ENCODE assay signal across 20 cellular contexts in genomic region chr18:5519448-5520362, GRCh38. TPM values are rescaled to one million over a fixed set of nuclear protein-coding genes. Genes with fewer than 3 reads are reported as not detected.
DNase-seq lines count a peak whose midpoint lies in the region; ATAC-seq and TF ChIP-seq lines count a peak whose summit lies in the region.
"Had no signal": no experiment of that assay in that cellular context is flagged by ENCODE, and none has a peak within 500 bp of the region (broad histone marks: within the 10 kb centered on the region; RNA-seq: fewer than 3 reads in every experiment).

No MANE protein-coding gene starts in this region.

- peaks cover 7% of the 10 kb centered on the region for H3K4me1 Mint-ChIP-seq in activated naive CD4-positive, alpha-beta T cell treated with anti-CD3 and anti-CD28 coated beads for 36 hours (ENCODE audit: low read depth)

- no peaks in the 10 kb centered on the region for H3K9me3 Mint-ChIP-seq in activated naive CD4-positive, alpha-beta T cell treated with anti-CD3 and anti-CD28 coated beads for 36 hours
- H3K9me3 Mint-ChIP-seq: activated T-cell treated with anti-CD3 and anti-CD28 coated beads, Interleukin-2, amount 50 U/mL, for 4 hours had no signal

- no peak for TF ChIP-seq CTCF in heart right ventricle (IDR thresholded peaks at IDR 0.05)
- TF ChIP-seq CTCF in SK-N-SH (IDR thresholded peaks at IDR 0.05) = no peak

- no peaks in the 10 kb centered on the region for H3K9me2 ChIP-seq in SK-N-SH

- H3K79me2 ChIP-seq in SK-N-SH (ENCODE audit: insufficient read depth) = no peaks in the 10 kb centered on the region

- no peak overlapping the region for H3K9ac ChIP-seq in skeletal muscle tissue (ENCODE audit: low read depth in 1 of 3, low read length in 3 of 3)
- no peak overlapping the region for H3K9ac ChIP-seq in SK-N-SH
- H3K9ac ChIP-seq: BLaER1 had no signal

- H3K36me3 ChIP-seq in heart right ventricle (no peaks in the 10 kb centered on the region), skeletal muscle tissue (ENCODE audit: control insufficient read depth in 3 of 3, insufficient read depth in 3 of 3, low read length in 3 of 3) (no peaks in the 10 kb centered on the region), SK-N-SH (replicated peaks in 1 of 2; ENCODE audit: control insufficient read depth in 1 of 2, insufficient read depth in 2 of 2, low read length in 1 of 2) (no peaks in the 10 kb centered on the region)
- H3K36me3 ChIP-seq: BLaER1, esophagus squamous epithelium, prostate gland had no signal

- no peak overlapping the region for H3K4me2 ChIP-seq in SK-N-SH
- H3K4me2 ChIP-seq: BLaER1 had no signal

- no peak overlapping the region for H3K27ac Mint-ChIP-seq in activated naive CD4-positive, alpha-beta T cell treated with anti-CD3 and anti-CD28 coated beads for 36 hours

- H3K4me1 ChIP-seq in heart right ventricle = peaks cover 0 to 54% (median 7%) of the 10 kb centered on the region in 9 donors
- peaks cover 0 to 12% (median 12%) of the 10 kb centered on the region in 3 donors for H3K4me1 ChIP-seq in skeletal muscle tissue (ENCODE audit: control insufficient read depth in 3 of 3, insufficient read depth in 3 of 3, low read length in 3 of 3)
- no peaks in the 10 kb centered on the region; a peak in 1 of 4 replicates for H3K4me1 ChIP-seq in SK-N-SH (ENCODE audit: control insufficient read depth in 1 of 2, insufficient read depth in 2 of 2, low read depth in 1 of 2, low read length in 1 of 2)
- H3K4me1 ChIP-seq: prostate gland had no signal

- H4K20me1 ChIP-seq in SK-N-SH (ENCODE audit: insufficient read depth) = no peaks in the 10 kb centered on the region
- H4K20me1 ChIP-seq: BLaER1 had no signal

- POLR2A ChIA-PET in SK-N-SH (lab: Yijun Ruan, JAX) = no interaction called here

- DNase-seq in MV-4-11 (lab: John Stamatoyannopoulos, UW) = peak; percentile 7
- DNase-seq in heart right ventricle = no peak
- no peak for DNase-seq in stimulated activated naive CD4-positive, alpha-beta T cell (lab: John Stamatoyannopoulos, UW)
- no peak for DNase-seq in dedifferentiated amniotic fluid mesenchymal stem cell (ENCODE audit: extremely low spot score)
- no peak for DNase-seq in SK-N-SH
- DNase-seq in activated naive CD4-positive, alpha-beta T cell treated with anti-CD3 and anti-CD28 coated beads for 36 hours = no peak
- DNase-seq: activated CD4-positive, alpha-beta T cell treated with anti-CD3 and anti-CD28 coated beads, Interleukin-2, amount 50 U/mL, for 4 hours; activated T-cell treated with anti-CD3 and anti-CD28 coated beads, Interleukin-2, amount 50 U/mL, for 4 hours; cortex of kidney; DMS53; esophagus squamous epithelium; MM.1S; NCI-H2081; PC-3; substantia nigra had no signal

- H3K9me3 ChIP-seq in heart right ventricle (no peaks in the 10 kb centered on the region), skeletal muscle tissue (ENCODE audit: control insufficient read depth in 3 of 3, low read length in 3 of 3) (no peaks in the 10 kb centered on the region), SK-N-SH (no peaks in the 10 kb centered on the region)
- H3K9me3 ChIP-seq: BLaER1, esophagus squamous epithelium, prostate gland had no signal

- ATAC-seq in heart right ventricle = peak in 7 of 8 donors; percentile 36 to 73 (median 57)
- ATAC-seq: activated T-cell treated with anti-CD3 and anti-CD28 coated beads, Interleukin-2, amount 50 U/mL, for 4 hours; left lobe of liver; PC-3 had no signal

- CTCF ChIA-PET in SK-N-SH (lab: Yijun Ruan, JAX) = interaction anchor here (0.6 kb wide), 1 partner anchor 65 kb away, joined by 3 read pairs; no protein-coding TSS in a partner anchor
- CTCF ChIA-PET in activated naive CD4-positive, alpha-beta T cell treated with anti-CD3 and anti-CD28 coated beads for 36 hours (lab: Charles Lee) = no interaction called here

- H3F3A ChIP-seq in SK-N-SH (replicated peaks; ENCODE audit: insufficient read depth) = no peaks in the 10 kb centered on the region

- TF ChIP-seq RAD21 in SK-N-SH (IDR thresholded peaks at IDR 0.05; ENCODE audit: low read length) = no peak

- peak overlapping the region in 6 of 10 donors; percentile 10 to 28 (median 21) for H3K4me3 ChIP-seq in heart right ventricle
- H3K4me3 ChIP-seq in skeletal muscle tissue (ENCODE audit: low read length in 3 of 3) = peak overlapping the region in 1 of 3 donors; percentile 34
- H3K4me3 ChIP-seq in SK-N-SH (ENCODE audit: low read depth in 2 of 2, low read length in 1 of 2) = no peak overlapping the region
- H3K4me3 ChIP-seq: BLaER1, prostate gland had no signal

- intact Hi-C loops in heart right ventricle (cut with DNase I) = no loop called here
- intact Hi-C loops in activated naive CD4-positive, alpha-beta T cell treated with anti-CD3 and anti-CD28 coated beads for 36 hours (cut with micrococcal nuclease) = no loop called here

- no peak overlapping the region for H2AFZ ChIP-seq in SK-N-SH (ENCODE audit: low read depth)

- WGBS in heart right ventricle, 2 donors = 53 to 60% methylated on average over 10 of the region's 10 CpGs
- 35% methylated on average over 10 of the region's 10 CpGs for WGBS in SK-N-SH (ENCODE audit: low lambda C conversion rate)

- TF ChIP-seq EP300 in SK-N-SH (IDR thresholded peaks at IDR 0.05; ENCODE audit: borderline replicate concordance in 1 of 2, low read depth in 1 of 2, low read length in 1 of 2) = no peak

- H3K27me3 ChIP-seq in heart right ventricle (no peaks in the 10 kb centered on the region), skeletal muscle tissue (ENCODE audit: control insufficient read depth in 3 of 3, insufficient read depth in 3 of 3, low read length in 3 of 3) (no peaks in the 10 kb centered on the region), SK-N-SH (ENCODE audit: insufficient read depth) (no peaks in the 10 kb centered on the region)
- H3K27me3 ChIP-seq: BLaER1, esophagus squamous epithelium had no signal

- H3K36me3 Mint-ChIP-seq in activated naive CD4-positive, alpha-beta T cell treated with anti-CD3 and anti-CD28 coated beads for 36 hours (ENCODE audit: low read depth) = no peaks in the 10 kb centered on the region

- no peak overlapping the region for H3K4me3 Mint-ChIP-seq in activated naive CD4-positive, alpha-beta T cell treated with anti-CD3 and anti-CD28 coated beads for 36 hours
- H3K4me3 Mint-ChIP-seq: activated T-cell treated with anti-CD3 and anti-CD28 coated beads, Interleukin-2, amount 50 U/mL, for 4 hours had no signal

- H3K27me3 Mint-ChIP-seq in activated naive CD4-positive, alpha-beta T cell treated with anti-CD3 and anti-CD28 coated beads for 36 hours (ENCODE audit: low read depth) = peaks cover 16% of the 10 kb centered on the region

- H3K27ac ChIP-seq in cingulate gyrus (ENCODE audit: low read depth, low read length) = peak overlapping the region; percentile 16
- peak overlapping the region in 9 of 10 donors; percentile 15 to 85 (median 61) for H3K27ac ChIP-seq in heart right ventricle
- peak overlapping the region; percentile 14 for H3K27ac ChIP-seq in skeletal muscle tissue (ENCODE audit: low read depth, low read length)
- H3K27ac ChIP-seq in SK-N-SH (ENCODE audit: low read depth in 2 of 2, low read length in 1 of 2) = no peak overlapping the region
- H3K27ac ChIP-seq: BLaER1, prostate gland had no signal

TF ChIP-seq in SK-N-SH, 30 proteins besides CTCF, POLR2A, EP300 and RAD21:
- no peak for TF ChIP-seq TCF12 (IDR thresholded peaks at IDR 0.05)
- TF ChIP-seq SIN3A (IDR thresholded peaks at IDR 0.05; ENCODE audit: borderline replicate concordance, low read depth, low read length) = no peak
- TF ChIP-seq JUND (IDR thresholded peaks at IDR 0.05) = no peak
- TF ChIP-seq ZBTB33 (IDR thresholded peaks at IDR 0.05; ENCODE audit: borderline replicate concordance, low read depth) = no peak
- TF ChIP-seq ELF1 (IDR thresholded peaks at IDR 0.05) = no peak
- TF ChIP-seq MEF2A (IDR thresholded peaks at IDR 0.05; ENCODE audit: borderline replicate concordance, low read depth) = no peak
- no peak for TF ChIP-seq FOXJ3 (CRISPR knock-in tag; IDR thresholded peaks at IDR 0.05)
- no peak for TF ChIP-seq EZH2phosphoT487 (IDR thresholded peaks at IDR 0.05; ENCODE audit: borderline replicate concordance, low read depth)
- TF ChIP-seq TAF1 (IDR thresholded peaks at IDR 0.05; ENCODE audit: borderline replicate concordance, low read depth, low read length) = no peak
- TF ChIP-seq MAX (IDR thresholded peaks at IDR 0.05; ENCODE audit: low read depth) = no peak
- no peak for TF ChIP-seq MXI1 (IDR thresholded peaks at IDR 0.05; ENCODE audit: low read depth, low read length)
- no peak for TF ChIP-seq POLR2AphosphoS5 (IDR thresholded peaks at IDR 0.05; ENCODE audit: low read depth, low read length)

RNA-seq across cellular contexts. Expression of gene EPB41L3, which starts 24.1 kb away (rescaled TPM):
- total RNA-seq in heart right ventricle = 10 to 100 TPM in 2 of 10 donors, 1 to 10 TPM in 8; 2.9 to 29.1 (median 7.0) TPM
- polyA plus RNA-seq in heart right ventricle = 1 to 10 TPM; 4.0 to 5.4 TPM
- 79.9 TPM for total RNA-seq in skeletal muscle tissue
- polyA plus RNA-seq in SK-N-SH (2012; rRNA removed) = 0.15 and 0.84 TPM in 2 replicates
- polyA plus RNA-seq in SK-N-SH (2012; cell fraction: cytosol; rRNA removed) = 0.22 and 0.32 TPM in 2 replicates
- 0.21 and 0.39 TPM in 2 replicates for polyA plus RNA-seq in SK-N-SH (2012; cell fraction: nucleus; rRNA removed)
- 1 to 10 TPM; 7.2 to 8.7 TPM for total RNA-seq in activated naive CD4-positive, alpha-beta T cell treated with anti-CD3 and anti-CD28 coated beads for 36 hours

Comparison
In these comparisons a context has a peak if more than half of its experiments do, and no peak if none do; other contexts are left out.
1. H3K27ac ChIP-seq: peak in cingulate gyrus (single experiment), heart right ventricle (9 of 10) and skeletal muscle tissue (single experiment); none in SK-N-SH (0 of 2).
2. H3K4me3 ChIP-seq: peak in heart right ventricle (6 of 10); none in SK-N-SH (0 of 2).